In the genomic region with DNA sequence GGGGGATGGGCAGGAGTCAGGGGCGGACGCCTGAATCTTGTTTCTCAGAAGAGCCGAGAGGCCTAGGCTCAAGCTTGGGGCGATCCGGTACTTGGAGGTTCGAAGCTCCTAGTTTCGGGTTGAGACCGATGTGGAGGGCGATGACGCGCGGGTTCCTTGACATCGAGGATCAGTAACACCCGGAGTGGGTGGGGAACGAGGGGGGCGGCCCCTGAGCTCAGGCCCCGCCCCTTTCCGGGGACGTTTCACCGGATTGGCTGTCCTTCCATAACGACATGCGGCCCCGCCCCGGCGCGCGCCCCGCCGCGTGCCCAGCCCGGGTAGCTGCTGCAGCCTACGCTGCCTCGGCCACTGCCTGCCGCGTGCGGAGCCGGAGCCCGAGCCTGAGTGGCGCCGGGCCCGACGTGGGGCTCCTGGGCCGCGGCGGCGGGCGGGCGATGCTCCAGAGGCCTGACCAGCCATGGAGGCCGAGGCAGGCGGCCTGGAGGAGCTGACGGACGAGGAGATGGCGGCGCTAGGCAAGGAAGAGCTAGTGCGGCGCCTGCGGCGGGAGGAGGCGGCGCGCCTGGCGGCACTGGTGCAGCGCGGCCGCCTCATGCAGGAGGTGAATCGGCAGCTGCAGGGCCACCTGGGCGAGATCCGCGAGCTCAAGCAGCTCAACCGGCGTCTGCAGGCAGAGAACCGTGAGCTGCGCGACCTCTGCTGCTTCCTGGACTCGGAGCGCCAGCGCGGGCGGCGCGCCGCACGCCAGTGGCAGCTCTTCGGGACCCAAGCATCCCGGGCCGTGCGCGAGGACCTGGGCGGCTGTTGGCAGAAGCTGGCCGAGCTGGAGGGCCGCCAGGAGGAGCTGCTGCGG, we compare ENCODE assay signal across 8 cellular contexts. TPM values are rescaled to one million over a fixed set of nuclear protein-coding genes. Genes with fewer than 3 reads are reported as not detected.
A peak's percentile ranks its signal among the peaks of the same experiment; 100 is the strongest.
DNase-seq lines count a peak whose midpoint lies in the region; ATAC-seq and TF ChIP-seq lines count a peak whose summit lies in the region.

A gene (plus strand): TSS at position 350 of the 856 bp plus-strand sequence. CDS start 111 bp downstream, at position 461.

- peak; percentile 56 for ATAC-seq in foreskin keratinocyte

- H3K9me3 ChIP-seq in HEK293 (ENCODE audit: control insufficient read depth, insufficient read depth, low read depth, low read length) = no peaks in the 10 kb centered on the region
- H3K9me3 ChIP-seq in neuron (ENCODE audit: low read length) = no peaks in the 10 kb centered on the region

- TF ChIP-seq POLR2A in NB4 (IDR thresholded peaks at IDR 0.05; ENCODE audit: extremely low read depth, insufficient read length) = peak; percentile 99

- peak; percentile 75 for TF ChIP-seq CTCF in HEK293 (tag by site-specific recombination; IDR thresholded peaks at IDR 0.05)
- peak; percentile 3 for TF ChIP-seq CTCF in NB4 (IDR thresholded peaks at IDR 0.05; ENCODE audit: low read depth, low read length)
- TF ChIP-seq CTCF in foreskin keratinocyte (conservative IDR thresholded peaks at IDR 0.05) = peak; percentile 45

- H2AFZ ChIP-seq in neuron (ENCODE audit: low read depth, low read length) = peak within 1 kb of the TSS; percentile 63

- no peaks in the 10 kb centered on the region for H3K27me3 ChIP-seq in foreskin keratinocyte
- no peaks in the 10 kb centered on the region for H3K27me3 ChIP-seq in neuron (ENCODE audit: insufficient read depth, low read length)

- CTCF ChIA-PET in HEK293 (lab: Yijun Ruan, JAX) = interaction anchor here (0.6 to 9.5 kb wide), 20 partner anchors 8 to 415 kb away, joined by 3 to 189 read pairs (median 4); a partner anchor contains a TSS

- DNase-seq in GDM1 (lab: John Stamatoyannopoulos, UW) (peak; percentile 95), NB4 (ENCODE audit: low read depth) (peak; percentile 98), SK-MEL-5 (ENCODE audit: low read depth, low spot score) (peak; percentile 88), foreskin keratinocyte (peak; percentile 80 to 90), stromal cell of bone marrow (ENCODE audit: low read depth) (peak; percentile 95)
- DNase-seq in activated naive CD4-positive, alpha-beta T cell (lab: John Stamatoyannopoulos, UW) = peak; percentile 84 to 99 (median 96)

- H3K27ac ChIP-seq in HEK293 (ENCODE audit: extremely low read depth, low read depth, low read length) (peak within 1 kb of the TSS; percentile 67; the same call in 1 of the 2 replicates), foreskin keratinocyte (peak within 1 kb of the TSS; percentile 70)

- in situ Hi-C loops in SK-MEL-5 (cut with HindIII; ENCODE audit: low pct_unique_long_range_greater_than_20kb, low sequenced_read_pairs) = no loop called here

- H3K36me3 ChIP-seq in HEK293 (ENCODE audit: control insufficient read depth in 2 of 2, insufficient read depth in 1 of 2, low read length in 2 of 2) (peaks cover 0 to 16% of the 10 kb centered on the region in 2 experiments; a peak in 2 of 3 replicates), neuron (ENCODE audit: insufficient read depth, low read length) (peaks cover 13% of the 10 kb centered on the region)

- no peaks in the 10 kb centered on the region for H3K4me1 ChIP-seq in HEK293 (ENCODE audit: control insufficient read depth, insufficient read depth, low read length)
- peaks cover 6% of the 10 kb centered on the region for H3K4me1 ChIP-seq in foreskin keratinocyte
- peaks cover 36% of the 10 kb centered on the region for H3K4me1 ChIP-seq in neuron (ENCODE audit: insufficient read depth, low read length)

- H3K4me3 ChIP-seq in HEK293 (ENCODE audit: low read depth, low read length) = peak within 1 kb of the TSS; percentile 55
- peak within 1 kb of the TSS; percentile 78 for H3K4me3 ChIP-seq in NB4 (ENCODE audit: low read depth, low read length)
- peak within 1 kb of the TSS; percentile 79 for H3K4me3 ChIP-seq in neuron (ENCODE audit: low read length)

- POLR2A ChIA-PET in HEK293 (lab: Yijun Ruan, JAX) = interaction anchor here (0.5 to 6.1 kb wide), 31 partner anchors 8 to 468 kb away, joined by 3 to 121 read pairs (median 4); a partner anchor contains a TSS

TF ChIP-seq in HEK293, 187 proteins besides CTCF, POLR2A, EP300 and RAD21 (continues in another document):
- TF ChIP-seq OSR2 (tag by site-specific recombination; IDR thresholded peaks at IDR 0.05) = peak; percentile 21; the same call in 1 of the 2 replicates
- 0 out of 2 replicates have a peak, but pooled peaks have one; percentile 9 for TF ChIP-seq ZNF600 (tag by site-specific recombination; IDR thresholded peaks at IDR 0.05)
- TF ChIP-seq, protein P1, sequence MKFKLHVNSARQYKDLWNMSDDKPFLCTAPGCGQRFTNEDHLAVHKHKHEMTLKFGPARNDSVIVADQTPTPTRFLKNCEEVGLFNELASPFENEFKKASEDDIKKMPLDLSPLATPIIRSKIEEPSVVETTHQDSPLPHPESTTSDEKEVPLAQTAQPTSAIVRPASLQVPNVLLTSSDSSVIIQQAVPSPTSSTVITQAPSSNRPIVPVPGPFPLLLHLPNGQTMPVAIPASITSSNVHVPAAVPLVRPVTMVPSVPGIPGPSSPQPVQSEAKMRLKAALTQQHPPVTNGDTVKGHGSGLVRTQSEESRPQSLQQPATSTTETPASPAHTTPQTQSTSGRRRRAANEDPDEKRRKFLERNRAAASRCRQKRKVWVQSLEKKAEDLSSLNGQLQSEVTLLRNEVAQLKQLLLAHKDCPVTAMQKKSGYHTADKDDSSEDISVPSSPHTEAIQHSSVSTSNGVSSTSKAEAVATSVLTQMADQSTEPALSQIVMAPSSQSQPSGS (tag by site-specific recombination; IDR thresholded peaks at IDR 0.05; ENCODE audit: low read depth) = no peak
- no peak for TF ChIP-seq GLI4 (tag by site-specific recombination; IDR thresholded peaks at IDR 0.05)
- TF ChIP-seq MZF1 (tag by site-specific recombination; IDR thresholded peaks at IDR 0.05; ENCODE audit: borderline replicate concordance) = no peak
- TF ChIP-seq KLF1 (tag by site-specific recombination; IDR thresholded peaks at IDR 0.05) = 0 out of 2 replicates have a peak, but pooled peaks have one; percentile 11
- TF ChIP-seq, protein P2, sequence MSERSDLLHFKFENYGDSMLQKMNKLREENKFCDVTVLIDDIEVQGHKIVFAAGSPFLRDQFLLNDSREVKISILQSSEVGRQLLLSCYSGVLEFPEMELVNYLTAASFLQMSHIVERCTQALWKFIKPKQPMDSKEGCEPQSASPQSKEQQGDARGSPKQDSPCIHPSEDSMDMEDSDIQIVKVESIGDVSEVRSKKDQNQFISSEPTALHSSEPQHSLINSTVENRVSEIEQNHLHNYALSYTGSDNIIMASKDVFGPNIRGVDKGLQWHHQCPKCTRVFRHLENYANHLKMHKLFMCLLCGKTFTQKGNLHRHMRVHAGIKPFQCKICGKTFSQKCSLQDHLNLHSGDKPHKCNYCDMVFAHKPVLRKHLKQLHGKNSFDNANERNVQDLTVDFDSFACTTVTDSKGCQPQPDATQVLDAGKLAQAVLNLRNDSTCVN (tag by site-specific recombination; optimal IDR thresholded peaks at IDR 0.05) = peak; percentile 90
- no peak for TF ChIP-seq ZSCAN16 (tag by site-specific recombination; IDR thresholded peaks at IDR 0.05)
- peak; percentile 64; the same call in 1 of the 2 replicates for TF ChIP-seq GLIS2 (tag by site-specific recombination; IDR thresholded peaks at IDR 0.05)
- peak; percentile 51; the same call in 1 of the 2 replicates for TF ChIP-seq KLF10 (tag by site-specific recombination; IDR thresholded peaks at IDR 0.05)
- TF ChIP-seq PRDM1 (tag by site-specific recombination; IDR thresholded peaks at IDR 0.05) = no peak
- peak; percentile 69 for TF ChIP-seq ZNF341 (tag by site-specific recombination; IDR thresholded peaks at IDR 0.05; ENCODE audit: low read depth)
- TF ChIP-seq BCL11A (tag by site-specific recombination; IDR thresholded peaks at IDR 0.05; ENCODE audit: low read depth) = no peak
- TF ChIP-seq, protein P3, sequence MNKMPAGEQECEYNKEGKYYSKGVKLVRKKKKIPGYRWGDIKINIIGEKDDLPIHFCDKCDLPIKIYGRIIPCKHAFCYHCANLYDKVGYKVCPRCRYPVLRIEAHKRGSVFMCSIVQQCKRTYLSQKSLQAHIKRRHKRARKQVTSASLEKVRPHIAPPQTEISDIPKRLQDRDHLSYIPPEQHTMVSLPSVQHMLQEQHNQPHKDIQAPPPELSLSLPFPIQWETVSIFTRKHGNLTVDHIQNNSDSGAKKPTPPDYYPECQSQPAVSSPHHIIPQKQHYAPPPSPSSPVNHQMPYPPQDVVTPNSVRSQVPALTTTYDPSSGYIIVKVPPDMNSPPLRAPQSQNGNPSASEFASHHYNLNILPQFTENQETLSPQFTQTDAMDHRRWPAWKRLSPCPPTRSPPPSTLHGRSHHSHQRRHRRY (tag by site-specific recombination; IDR thresholded peaks at IDR 0.05) = no peak
- TF ChIP-seq, protein P4, sequence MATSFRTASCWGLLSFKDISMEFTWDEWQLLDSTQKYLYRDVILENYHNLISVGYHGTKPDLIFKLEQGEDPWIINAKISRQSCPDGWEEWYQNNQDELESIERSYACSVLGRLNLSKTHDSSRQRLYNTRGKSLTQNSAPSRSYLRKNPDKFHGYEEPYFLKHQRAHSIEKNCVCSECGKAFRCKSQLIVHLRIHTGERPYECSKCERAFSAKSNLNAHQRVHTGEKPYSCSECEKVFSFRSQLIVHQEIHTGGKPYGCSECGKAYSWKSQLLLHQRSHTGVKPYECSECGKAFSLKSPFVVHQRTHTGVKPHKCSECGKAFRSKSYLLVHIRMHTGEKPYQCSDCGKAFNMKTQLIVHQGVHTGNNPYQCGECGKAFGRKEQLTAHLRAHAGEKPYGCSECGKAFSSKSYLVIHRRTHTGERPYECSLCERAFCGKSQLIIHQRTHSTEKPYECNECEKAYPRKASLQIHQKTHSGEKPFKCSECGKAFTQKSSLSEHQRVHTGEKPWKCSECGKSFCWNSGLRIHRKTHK (tag by site-specific recombination; IDR thresholded peaks at IDR 0.05) = no peak

RNA-seq across cellular contexts. Expression of the gene that starts here (rescaled TPM):
- 22.2 and 23.7 TPM in 2 replicates for total RNA-seq in SK-MEL-5 (2014; rRNA removed; shearing (Covaris generic))
- polyA plus RNA-seq in SK-MEL-5 (2015; cell fraction: cytosol; rRNA removed) = 75.6 and 87.8 TPM in 2 replicates
- polyA plus RNA-seq in SK-MEL-5 (2015; cell fraction: nucleus; rRNA removed) = 11.6 and 13.1 TPM in 2 replicates
- 25.4 and 36.9 TPM in 2 replicates for total RNA-seq in foreskin keratinocyte
- polyA plus RNA-seq in foreskin keratinocyte = 58.9 and 62.1 TPM in 2 replicates

Comparison
In these comparisons a context has a peak if more than half of its experiments do, and no peak if none do; other contexts are left out.
1. Peak in every context shown above with its lines: DNase-seq, ATAC-seq, H3K4me3 ChIP-seq and H3K27ac ChIP-seq.
2. CTCF ChIP-seq: peak in every context shown above with its lines; median percentile 75 in HEK293; 45 in foreskin keratinocyte; 3 in NB4.